ENCODE assay signal across 2 cellular contexts in the genomic region with DNA sequence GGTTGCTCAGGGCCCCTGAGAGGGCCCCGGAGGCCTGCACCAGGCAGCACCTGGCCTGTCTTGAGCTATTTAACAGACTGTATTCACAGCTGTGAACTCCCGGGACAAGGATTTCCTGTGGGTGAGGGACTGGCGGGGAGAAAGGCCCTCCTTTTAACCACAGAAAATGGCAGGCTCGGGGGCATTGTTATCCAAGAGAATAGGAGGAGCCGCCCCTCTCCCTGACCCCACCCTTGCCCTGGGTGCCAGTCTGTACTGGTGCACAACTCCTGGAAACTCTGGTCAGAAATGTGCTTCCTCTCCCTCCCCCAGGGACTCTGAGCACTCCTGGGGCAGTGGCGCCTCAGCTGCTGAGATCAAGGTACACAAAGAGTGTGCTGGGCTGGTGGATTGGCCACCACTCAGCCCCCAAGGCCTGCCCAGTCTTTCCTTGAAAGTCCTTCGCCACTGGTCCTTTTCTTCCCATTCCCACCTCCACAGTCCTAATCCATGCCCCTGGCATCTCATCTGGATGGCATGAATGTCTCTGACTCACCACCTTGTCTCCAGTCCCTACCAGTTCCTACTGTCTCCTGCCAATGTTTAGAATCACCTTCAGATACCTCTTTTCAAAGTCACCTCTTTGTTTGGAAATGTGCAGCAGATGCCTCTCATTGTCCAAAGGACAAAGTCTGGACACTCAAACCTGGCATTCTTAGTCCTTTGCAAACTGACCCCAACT.
A peak's percentile ranks its signal among the peaks of the same experiment; 100 is the strongest.
TF ChIP-seq lines count a peak whose summit lies in the region.

No MANE protein-coding gene starts in this region.

TF ChIP-seq in endothelial cell of umbilical vein, 7 proteins besides CTCF, POLR2A, EP300 and RAD21:
- peak; percentile 78 for TF ChIP-seq POLR2AphosphoS5 (IDR thresholded peaks at IDR 0.05; ENCODE audit: insufficient read depth, low read depth, low read length)
- no peak for TF ChIP-seq JUN (IDR thresholded peaks at IDR 0.05; ENCODE audit: borderline replicate concordance, insufficient read depth, insufficient read length, low read depth)
- TF ChIP-seq EZH2 (IDR thresholded peaks at IDR 0.05; ENCODE audit: borderline replicate concordance, low read depth, low read length, severe bottlenecking) = no peak
- TF ChIP-seq GATA2 (IDR thresholded peaks at IDR 0.05; ENCODE audit: insufficient read depth, insufficient read length, low read depth, low read length) = no peak
- TF ChIP-seq, protein P1, sequence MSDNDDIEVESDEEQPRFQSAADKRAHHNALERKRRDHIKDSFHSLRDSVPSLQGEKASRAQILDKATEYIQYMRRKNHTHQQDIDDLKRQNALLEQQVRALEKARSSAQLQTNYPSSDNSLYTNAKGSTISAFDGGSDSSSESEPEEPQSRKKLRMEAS (IDR thresholded peaks at IDR 0.05; ENCODE audit: insufficient read depth, insufficient read length) = no peak
- no peak for TF ChIP-seq FOS (IDR thresholded peaks at IDR 0.05; ENCODE audit: borderline replicate concordance, insufficient read depth, low read length)

TF ChIP-seq in HepG2, 621 proteins besides CTCF, POLR2A, EP300 and RAD21 (continues in another document):
- TF ChIP-seq ZNF260 (CRISPR knock-in tag; IDR thresholded peaks at IDR 0.05; ENCODE audit: borderline replicate concordance, low read depth) (no peak), HNF4G (IDR thresholded peaks at IDR 0.05; ENCODE audit: borderline replicate concordance, low read depth, low read length) (peak; percentile 49; the same call in 1 of the 2 replicates), HNF4G (CRISPR knock-in tag; IDR thresholded peaks at IDR 0.05; ENCODE audit: borderline replicate concordance, low read depth) (no peak), PHF21A (CRISPR knock-in tag; IDR thresholded peaks at IDR 0.05) (0 out of 2 replicates have a peak, but pooled peaks have one; percentile 21), MIXL1 (CRISPR knock-in tag; IDR thresholded peaks at IDR 0.05) (no peak), NR2F6 (IDR thresholded peaks at IDR 0.05) (no peak), NR2F6 (CRISPR knock-in tag; IDR thresholded peaks at IDR 0.05) (0 out of 2 replicates have a peak, but pooled peaks have one; percentile 7), HNF4A (CRISPR knock-in tag; IDR thresholded peaks at IDR 0.05) (peak; percentile 62), STAG1 (CRISPR knock-in tag; IDR thresholded peaks at IDR 0.05) (peak; percentile 15; the same call in 1 of the 2 replicates), EEA1 (CRISPR knock-in tag; IDR thresholded peaks at IDR 0.05; ENCODE audit: borderline replicate concordance) (no peak), ZBTB7A (CRISPR knock-in tag; IDR thresholded peaks at IDR 0.05) (0 out of 2 replicates have a peak, but pooled peaks have one; percentile 21), HNRNPL (IDR thresholded peaks at IDR 0.05; ENCODE audit: low read depth, low read length) (0 out of 2 replicates have a peak, but pooled peaks have one; percentile 39), ZNF350 (CRISPR knock-in tag; IDR thresholded peaks at IDR 0.05; ENCODE audit: borderline replicate concordance, low read depth) (peak; percentile 77; the same call in 1 of the 2 replicates), ZNF567 (CRISPR knock-in tag; IDR thresholded peaks at IDR 0.05; ENCODE audit: borderline replicate concordance) (0 out of 2 replicates have a peak, but pooled peaks have one; percentile 48), XRCC5 (optimal IDR thresholded peaks at IDR 0.05; ENCODE audit: low read length) (peak; percentile 33)
- TF ChIP-seq, protein P2, sequence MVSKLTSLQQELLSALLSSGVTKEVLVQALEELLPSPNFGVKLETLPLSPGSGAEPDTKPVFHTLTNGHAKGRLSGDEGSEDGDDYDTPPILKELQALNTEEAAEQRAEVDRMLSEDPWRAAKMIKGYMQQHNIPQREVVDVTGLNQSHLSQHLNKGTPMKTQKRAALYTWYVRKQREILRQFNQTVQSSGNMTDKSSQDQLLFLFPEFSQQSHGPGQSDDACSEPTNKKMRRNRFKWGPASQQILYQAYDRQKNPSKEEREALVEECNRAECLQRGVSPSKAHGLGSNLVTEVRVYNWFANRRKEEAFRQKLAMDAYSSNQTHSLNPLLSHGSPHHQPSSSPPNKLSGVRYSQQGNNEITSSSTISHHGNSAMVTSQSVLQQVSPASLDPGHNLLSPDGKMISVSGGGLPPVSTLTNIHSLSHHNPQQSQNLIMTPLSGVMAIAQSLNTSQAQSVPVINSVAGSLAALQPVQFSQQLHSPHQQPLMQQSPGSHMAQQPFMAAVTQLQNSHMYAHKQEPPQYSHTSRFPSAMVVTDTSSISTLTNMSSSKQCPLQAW (CRISPR knock-in tag; IDR thresholded peaks at IDR 0.05) = peak; percentile 26; the same call in 1 of the 2 replicates
- TF ChIP-seq, protein P1 (IDR thresholded peaks at IDR 0.05) = 0 out of 2 replicates have a peak, but pooled peaks have one; percentile 10
- TF ChIP-seq, protein P3, sequence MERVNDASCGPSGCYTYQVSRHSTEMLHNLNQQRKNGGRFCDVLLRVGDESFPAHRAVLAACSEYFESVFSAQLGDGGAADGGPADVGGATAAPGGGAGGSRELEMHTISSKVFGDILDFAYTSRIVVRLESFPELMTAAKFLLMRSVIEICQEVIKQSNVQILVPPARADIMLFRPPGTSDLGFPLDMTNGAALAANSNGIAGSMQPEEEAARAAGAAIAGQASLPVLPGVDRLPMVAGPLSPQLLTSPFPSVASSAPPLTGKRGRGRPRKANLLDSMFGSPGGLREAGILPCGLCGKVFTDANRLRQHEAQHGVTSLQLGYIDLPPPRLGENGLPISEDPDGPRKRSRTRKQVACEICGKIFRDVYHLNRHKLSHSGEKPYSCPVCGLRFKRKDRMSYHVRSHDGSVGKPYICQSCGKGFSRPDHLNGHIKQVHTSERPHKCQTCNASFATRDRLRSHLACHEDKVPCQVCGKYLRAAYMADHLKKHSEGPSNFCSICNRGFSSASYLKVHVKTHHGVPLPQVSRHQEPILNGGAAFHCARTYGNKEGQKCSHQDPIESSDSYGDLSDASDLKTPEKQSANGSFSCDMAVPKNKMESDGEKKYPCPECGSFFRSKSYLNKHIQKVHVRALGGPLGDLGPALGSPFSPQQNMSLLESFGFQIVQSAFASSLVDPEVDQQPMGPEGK (CRISPR knock-in tag; IDR thresholded peaks at IDR 0.05) = peak; percentile 52; the same call in 1 of the 2 replicates
- TF ChIP-seq, protein P4, sequence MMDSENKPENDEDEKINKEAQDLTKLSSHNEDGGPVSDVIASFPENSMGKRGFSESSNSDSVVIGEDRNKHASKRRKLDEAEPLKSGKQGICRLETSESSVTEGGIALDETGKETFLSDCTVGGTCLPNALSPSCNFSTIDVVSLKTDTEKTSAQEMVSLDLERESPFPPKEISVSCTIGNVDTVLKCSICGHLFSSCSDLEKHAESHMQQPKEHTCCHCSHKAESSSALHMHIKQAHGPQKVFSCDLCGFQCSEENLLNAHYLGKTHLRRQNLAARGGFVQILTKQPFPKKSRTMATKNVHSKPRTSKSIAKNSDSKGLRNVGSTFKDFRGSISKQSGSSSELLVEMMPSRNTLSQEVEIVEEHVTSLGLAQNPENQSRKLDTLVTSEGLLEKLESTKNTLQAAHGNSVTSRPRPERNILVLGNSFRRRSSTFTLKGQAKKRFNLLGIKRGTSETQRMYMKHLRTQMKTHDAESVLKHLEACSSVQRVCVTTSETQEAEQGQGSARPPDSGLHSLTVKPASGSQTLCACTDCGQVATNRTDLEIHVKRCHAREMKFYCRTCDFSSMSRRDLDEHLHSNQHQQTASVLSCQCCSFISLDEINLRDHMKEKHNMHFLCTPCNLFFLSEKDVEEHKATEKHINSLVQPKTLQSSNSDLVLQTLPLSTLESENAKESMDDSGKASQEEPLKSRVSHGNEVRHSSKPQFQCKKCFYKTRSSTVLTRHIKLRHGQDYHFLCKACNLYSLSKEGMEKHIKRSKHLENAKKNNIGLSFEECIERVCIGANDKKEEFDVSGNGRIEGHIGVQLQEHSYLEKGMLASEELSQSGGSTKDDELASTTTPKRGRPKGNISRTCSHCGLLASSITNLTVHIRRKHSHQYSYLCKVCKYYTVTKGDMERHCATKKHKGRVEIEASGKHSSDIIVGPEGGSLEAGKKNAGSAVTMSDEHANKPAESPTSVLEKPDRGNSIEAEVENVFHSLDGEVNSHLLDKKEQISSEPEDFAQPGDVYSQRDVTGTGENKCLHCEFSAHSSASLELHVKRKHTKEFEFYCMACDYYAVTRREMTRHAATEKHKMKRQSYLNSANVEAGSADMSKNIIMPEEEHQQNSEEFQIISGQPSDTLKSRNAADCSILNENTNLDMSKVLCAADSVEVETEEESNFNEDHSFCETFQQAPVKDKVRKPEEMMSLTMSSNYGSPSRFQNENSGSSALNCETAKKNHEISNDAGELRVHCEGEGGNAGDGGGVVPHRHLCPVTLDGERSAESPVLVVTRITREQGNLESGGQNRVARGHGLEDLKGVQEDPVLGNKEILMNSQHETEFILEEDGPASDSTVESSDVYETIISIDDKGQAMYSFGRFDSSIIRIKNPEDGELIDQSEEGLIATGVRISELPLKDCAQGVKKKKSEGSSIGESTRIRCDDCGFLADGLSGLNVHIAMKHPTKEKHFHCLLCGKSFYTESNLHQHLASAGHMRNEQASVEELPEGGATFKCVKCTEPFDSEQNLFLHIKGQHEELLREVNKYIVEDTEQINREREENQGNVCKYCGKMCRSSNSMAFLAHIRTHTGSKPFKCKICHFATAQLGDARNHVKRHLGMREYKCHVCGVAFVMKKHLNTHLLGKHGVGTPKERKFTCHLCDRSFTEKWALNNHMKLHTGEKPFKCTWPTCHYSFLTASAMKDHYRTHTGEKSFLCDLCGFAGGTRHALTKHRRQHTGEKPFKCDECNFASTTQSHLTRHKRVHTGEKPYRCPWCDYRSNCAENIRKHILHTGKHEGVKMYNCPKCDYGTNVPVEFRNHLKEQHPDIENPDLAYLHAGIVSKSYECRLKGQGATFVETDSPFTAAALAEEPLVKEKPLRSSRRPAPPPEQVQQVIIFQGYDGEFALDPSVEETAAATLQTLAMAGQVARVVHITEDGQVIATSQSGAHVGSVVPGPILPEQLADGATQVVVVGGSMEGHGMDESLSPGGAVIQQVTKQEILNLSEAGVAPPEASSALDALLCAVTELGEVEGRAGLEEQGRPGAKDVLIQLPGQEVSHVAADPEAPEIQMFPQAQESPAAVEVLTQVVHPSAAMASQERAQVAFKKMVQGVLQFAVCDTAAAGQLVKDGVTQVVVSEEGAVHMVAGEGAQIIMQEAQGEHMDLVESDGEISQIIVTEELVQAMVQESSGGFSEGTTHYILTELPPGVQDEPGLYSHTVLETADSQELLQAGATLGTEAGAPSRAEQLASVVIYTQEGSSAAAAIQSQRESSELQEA (CRISPR knock-in tag; IDR thresholded peaks at IDR 0.05; ENCODE audit: not compliant biosample characterization) = no peak
- TF ChIP-seq, protein P5, sequence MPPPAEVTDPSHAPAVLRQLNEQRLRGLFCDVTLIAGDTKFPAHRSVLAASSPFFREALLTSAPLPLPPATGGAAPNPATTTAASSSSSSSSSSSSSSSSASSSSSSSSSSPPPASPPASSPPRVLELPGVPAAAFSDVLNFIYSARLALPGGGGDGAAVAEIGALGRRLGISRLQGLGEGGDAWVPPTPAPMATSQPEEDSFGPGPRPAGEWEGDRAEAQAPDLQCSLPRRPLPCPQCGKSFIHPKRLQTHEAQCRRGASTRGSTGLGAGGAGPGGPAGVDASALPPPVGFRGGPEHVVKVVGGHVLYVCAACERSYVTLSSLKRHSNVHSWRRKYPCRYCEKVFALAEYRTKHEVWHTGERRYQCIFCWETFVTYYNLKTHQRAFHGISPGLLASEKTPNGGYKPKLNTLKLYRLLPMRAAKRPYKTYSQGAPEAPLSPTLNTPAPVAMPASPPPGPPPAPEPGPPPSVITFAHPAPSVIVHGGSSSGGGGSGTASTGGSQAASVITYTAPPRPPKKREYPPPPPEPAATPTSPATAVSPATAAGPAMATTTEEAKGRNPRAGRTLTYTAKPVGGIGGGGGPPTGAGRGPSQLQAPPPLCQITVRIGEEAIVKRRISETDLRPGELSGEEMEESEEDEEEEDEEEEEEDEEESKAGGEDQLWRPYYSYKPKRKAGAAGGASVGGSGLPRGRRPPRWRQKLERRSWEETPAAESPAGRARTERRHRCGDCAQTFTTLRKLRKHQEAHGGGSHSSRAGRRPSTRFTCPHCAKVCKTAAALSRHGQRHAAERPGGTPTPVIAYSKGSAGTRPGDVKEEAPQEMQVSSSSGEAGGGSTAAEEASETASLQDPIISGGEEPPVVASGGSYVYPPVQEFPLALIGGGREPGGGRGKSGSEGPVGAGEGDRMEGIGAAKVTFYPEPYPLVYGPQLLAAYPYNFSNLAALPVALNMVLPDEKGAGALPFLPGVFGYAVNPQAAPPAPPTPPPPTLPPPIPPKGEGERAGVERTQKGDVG (CRISPR knock-in tag; IDR thresholded peaks at IDR 0.05; ENCODE audit: borderline replicate concordance) = 0 out of 2 replicates have a peak, but pooled peaks have one; percentile 63
- TF ChIP-seq, protein P6, sequence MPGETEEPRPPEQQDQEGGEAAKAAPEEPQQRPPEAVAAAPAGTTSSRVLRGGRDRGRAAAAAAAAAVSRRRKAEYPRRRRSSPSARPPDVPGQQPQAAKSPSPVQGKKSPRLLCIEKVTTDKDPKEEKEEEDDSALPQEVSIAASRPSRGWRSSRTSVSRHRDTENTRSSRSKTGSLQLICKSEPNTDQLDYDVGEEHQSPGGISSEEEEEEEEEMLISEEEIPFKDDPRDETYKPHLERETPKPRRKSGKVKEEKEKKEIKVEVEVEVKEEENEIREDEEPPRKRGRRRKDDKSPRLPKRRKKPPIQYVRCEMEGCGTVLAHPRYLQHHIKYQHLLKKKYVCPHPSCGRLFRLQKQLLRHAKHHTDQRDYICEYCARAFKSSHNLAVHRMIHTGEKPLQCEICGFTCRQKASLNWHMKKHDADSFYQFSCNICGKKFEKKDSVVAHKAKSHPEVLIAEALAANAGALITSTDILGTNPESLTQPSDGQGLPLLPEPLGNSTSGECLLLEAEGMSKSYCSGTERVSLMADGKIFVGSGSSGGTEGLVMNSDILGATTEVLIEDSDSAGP (CRISPR knock-in tag; IDR thresholded peaks at IDR 0.05; ENCODE audit: borderline replicate concordance) = peak; percentile 52; the same call in 1 of the 2 replicates
- TF ChIP-seq, protein P7, sequence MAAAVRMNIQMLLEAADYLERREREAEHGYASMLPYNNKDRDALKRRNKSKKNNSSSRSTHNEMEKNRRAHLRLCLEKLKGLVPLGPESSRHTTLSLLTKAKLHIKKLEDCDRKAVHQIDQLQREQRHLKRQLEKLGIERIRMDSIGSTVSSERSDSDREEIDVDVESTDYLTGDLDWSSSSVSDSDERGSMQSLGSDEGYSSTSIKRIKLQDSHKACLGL (CRISPR knock-in tag; IDR thresholded peaks at IDR 0.05) = peak; percentile 44; the same call in 1 of the 2 replicates
